Comparison of ENCODE assay signal across 19 cellular contexts in the genomic region with DNA sequence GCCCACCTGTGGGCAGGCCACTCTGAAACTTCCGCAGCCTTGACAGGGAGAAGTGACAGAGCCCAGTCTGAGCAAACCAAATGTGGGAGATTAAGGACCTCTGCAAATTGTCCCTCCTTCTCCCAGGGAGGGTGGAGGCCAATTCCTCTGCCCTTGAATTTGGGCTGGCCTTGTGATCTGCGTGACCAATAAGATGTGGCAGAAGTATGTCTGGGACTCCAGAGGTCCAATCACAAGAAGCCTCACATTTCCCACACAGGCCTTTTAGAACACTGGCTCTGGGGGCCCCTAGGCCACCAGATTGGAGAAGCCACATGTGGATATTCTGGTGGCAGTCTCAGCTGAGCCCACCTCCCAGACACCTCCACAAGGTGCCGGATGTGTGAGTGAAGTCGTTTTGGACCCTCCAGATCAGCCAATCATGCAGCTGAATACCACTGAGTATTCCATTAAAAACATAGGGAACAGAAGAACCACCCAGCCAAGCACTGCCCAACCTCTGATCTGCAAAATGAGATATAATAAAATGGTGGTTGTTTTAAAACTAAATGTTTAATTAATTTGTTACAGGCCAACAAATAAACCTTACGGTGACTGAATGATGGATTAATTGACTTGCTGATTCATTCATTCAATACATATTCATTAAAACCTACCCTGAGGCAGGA.
DNase-seq lines count a peak whose midpoint lies in the region; ATAC-seq, FAIRE-seq and TF ChIP-seq lines count a peak whose summit lies in the region.
"Had no signal": no experiment of that assay in that cellular context is flagged by ENCODE, and none has a peak within 500 bp of the region (broad histone marks: within the 10 kb centered on the region; RNA-seq: fewer than 3 reads in every experiment).

No MANE protein-coding gene starts in this region.

- TF ChIP-seq CTCF in heart left ventricle (IDR thresholded peaks at IDR 0.05) (no peak), HepG2 (CRISPR knock-in tag; IDR thresholded peaks at IDR 0.05) (no peak)
- TF ChIP-seq CTCF in CD4-positive, alpha-beta T cell (IDR thresholded peaks at IDR 0.05): no peak

- no peaks in the 10 kb centered on the region for H3K4me1 Mint-ChIP-seq in CD4-positive, alpha-beta T cell (ENCODE audit: low read depth)

- no peaks in the 10 kb centered on the region for H3K9me3 Mint-ChIP-seq in CD4-positive, alpha-beta T cell
- H3K9me3 Mint-ChIP-seq: CD8-positive, alpha-beta T cell had no signal

- CTCF ChIA-PET in HepG2 (lab: Yijun Ruan, JAX; ENCODE audit: low intra/inter-chr PET ratio, low total read pairs): no interaction called here
- CTCF ChIA-PET in CD4-positive, alpha-beta T cell (lab: Charles Lee): no interaction called here

- FAIRE-seq in HepG2 (lab: Jason Lieb, UNC): no peak
- FAIRE-seq: GM12892, GM19239, H1 had no signal

- peaks cover 7% of the 10 kb centered on the region for H3K27me3 Mint-ChIP-seq in CD4-positive, alpha-beta T cell

- no peak overlapping the region for H3K4me3 Mint-ChIP-seq in CD4-positive, alpha-beta T cell
- H3K4me3 Mint-ChIP-seq: CD8-positive, alpha-beta T cell; IgD-negative memory B cell had no signal

- H3K4me1 ChIP-seq in right cardiac atrium (ENCODE audit: control insufficient read depth, insufficient read depth, low read length) (no peaks in the 10 kb centered on the region), heart left ventricle (peaks cover 0 to 3% (median 0%) of the 10 kb centered on the region in 12 donors), HepG2 (ENCODE audit: insufficient read depth, low read length) (peaks cover 25% of the 10 kb centered on the region)
- H3K4me1 ChIP-seq: Caco-2, HAP-1 had no signal

- TF ChIP-seq POLR2A in heart left ventricle (IDR thresholded peaks at IDR 0.05) (no peak), HepG2 (IDR thresholded peaks at IDR 0.05; ENCODE audit: insufficient read depth in 1 of 2, low read depth in 2 of 2, low read length in 2 of 2) (no peak)

- H3K4me2 ChIP-seq in HepG2 (ENCODE audit: low read depth, low read length): no peak overlapping the region
- H3K4me2 ChIP-seq: KMS-11 had no signal

- H3K27me3 ChIP-seq in right cardiac atrium (ENCODE audit: control insufficient read depth, insufficient read depth): no peaks in the 10 kb centered on the region
- no peaks in the 10 kb centered on the region for H3K27me3 ChIP-seq in heart left ventricle
- no peaks in the 10 kb centered on the region for H3K27me3 ChIP-seq in HepG2 (ENCODE audit: control insufficient read depth in 1 of 2, insufficient read depth in 2 of 2, low read length in 2 of 2)
- H3K27me3 ChIP-seq in CD4-positive, alpha-beta T cell (ENCODE audit: control insufficient read depth, insufficient read depth, low read length): peaks cover 3% of the 10 kb centered on the region

- POLR2A ChIA-PET in HepG2 (lab: Yijun Ruan, JAX): no interaction called here
- POLR2A ChIA-PET in CD4-positive, alpha-beta T cell (lab: Charles Lee): no interaction called here

- 89% methylated on average over 5 of the region's 5 CpGs for WGBS in right cardiac atrium
- 87 to 97% (median 92%) methylated on average over 5 of the region's 5 CpGs for WGBS in heart left ventricle, 4 donors
- WGBS in HepG2 (ENCODE audit: low lambda C conversion rate): 97% methylated on average over 4 of the region's 5 CpGs

- no peak for TF ChIP-seq RAD21 in HepG2 (CRISPR knock-in tag; IDR thresholded peaks at IDR 0.05)

- no peak overlapping the region for H3K27ac Mint-ChIP-seq in CD4-positive, alpha-beta T cell
- H3K27ac Mint-ChIP-seq: CD8-positive, alpha-beta T cell; IgD-negative memory B cell had no signal

- peaks cover 52% of the 10 kb centered on the region for H3K79me2 ChIP-seq in HepG2 (ENCODE audit: insufficient read depth, low read length)

- intact Hi-C loops in right cardiac atrium (cut with DNase I): no loop called here
- intact Hi-C loops in heart left ventricle (cut with DNase I): no loop called here
- intact Hi-C loops in HepG2 (cut with micrococcal nuclease; ENCODE audit: unreplicated experiment): no loop called here
- intact Hi-C loops in CD4-positive, alpha-beta T cell (cut with DNase I, micrococcal nuclease): loop anchor here in 1 of 2 experiments (10.0 kb wide), 1 partner anchor 415 kb away; no protein-coding TSS in a partner anchor

- in situ Hi-C loops in HepG2 (cut with HindIII; ENCODE audit: extremely low pct_ligation_motif_present, low pct_unique_long_range_greater_than_20kb): no loop called here

- H3K36me3 Mint-ChIP-seq in CD4-positive, alpha-beta T cell (ENCODE audit: low read depth): no peaks in the 10 kb centered on the region
- H3K36me3 Mint-ChIP-seq: CD8-positive, alpha-beta T cell had no signal

- no peaks in the 10 kb centered on the region for H3K9me3 ChIP-seq in right cardiac atrium (ENCODE audit: control insufficient read depth, low read length)
- peaks cover 0 to 15% (median 0%) of the 10 kb centered on the region in 12 donors for H3K9me3 ChIP-seq in heart left ventricle
- H3K9me3 ChIP-seq in HepG2 (ENCODE audit: low read length): peaks cover 4% of the 10 kb centered on the region; the same call in 1 of the 2 replicates
- H3K9me3 ChIP-seq in CD4-positive, alpha-beta T cell (ENCODE audit: control insufficient read depth, low read length): peaks cover 4% of the 10 kb centered on the region
- H3K9me3 ChIP-seq: Caco-2, HAP-1 had no signal

- H3K27ac ChIP-seq in right cardiac atrium (ENCODE audit: low read length) (no peak overlapping the region), heart left ventricle (no peak overlapping the region), HepG2 (ENCODE audit: extremely low read length, insufficient read depth, low read length) (no peak overlapping the region), temporal lobe (ENCODE audit: low read depth, low read length) (peak overlapping the region; percentile 41)
- H3K27ac ChIP-seq in CD4-positive, alpha-beta T cell (ENCODE audit: low read depth, low read length): no peak overlapping the region
- H3K27ac ChIP-seq: C4-2B, KMS-11 had no signal

- BruUV-seq in HepG2 (replicated peaks; lab: Mats Ljungman, UMichigan): no TSS peak

- TF ChIP-seq EP300 in HepG2 (IDR thresholded peaks at IDR 0.05; ENCODE audit: low read depth in 2 of 2, low read length in 2 of 2): no peak
- TF ChIP-seq EP300 in HepG2 (CRISPR knock-in tag; IDR thresholded peaks at IDR 0.05; ENCODE audit: borderline replicate concordance): no peak

- H3K36me3 ChIP-seq in heart left ventricle: no peaks in the 10 kb centered on the region
- H3K36me3 ChIP-seq in HepG2 (replicated peaks in 1 of 2; ENCODE audit: control insufficient read depth in 1 of 2, insufficient read depth in 2 of 2, low read length in 2 of 2): peaks cover 0 to 15% of the 10 kb centered on the region in 2 experiments; a peak in 1 of 5 replicates
- H3K36me3 ChIP-seq: HAP-1 had no signal

- H4K20me1 ChIP-seq in HepG2 (ENCODE audit: insufficient read depth, low read length): no peaks in the 10 kb centered on the region

- H3K4me3 ChIP-seq in right cardiac atrium (ENCODE audit: low read length) (no peak overlapping the region), heart left ventricle (no peak overlapping the region), HepG2 (replicated peaks in 1 of 3; ENCODE audit: insufficient read depth in 1 of 3, low read depth in 2 of 3, low read length in 3 of 3) (no peak overlapping the region)
- H3K4me3 ChIP-seq: HAP-1 had no signal

- ATAC-seq in right cardiac atrium: no peak
- no peak for ATAC-seq in heart left ventricle
- no peak for ATAC-seq in HepG2
- no peak for ATAC-seq in CD4-positive, alpha-beta T cell (ENCODE audit: poor library complexity)
- ATAC-seq: CD8-positive, alpha-beta T cell had no signal

- H3K9ac ChIP-seq in HepG2 (ENCODE audit: insufficient read depth, low read depth, low read length): no peak overlapping the region
- H3K9ac ChIP-seq: KMS-11 had no signal

- no peak overlapping the region for H2AFZ ChIP-seq in HepG2 (ENCODE audit: low read length)

- peak in 2 of 3 donors; percentile 5 to 19 for DNase-seq in right cardiac atrium
- DNase-seq in heart left ventricle: no peak
- DNase-seq in HepG2 (ENCODE audit: low spot score): no peak
- DNase-seq in COLO668 (lab: John Stamatoyannopoulos, UW; ENCODE audit: unreplicated experiment): no peak
- DNase-seq in OCI-M1 (lab: John Stamatoyannopoulos, UW): no peak
- no peak for DNase-seq in CD4-positive, alpha-beta T cell
- DNase-seq: ACHN; Caco-2; CD8-positive, alpha-beta T cell; DND-41; GDM1 had no signal

TF ChIP-seq in HepG2, 621 proteins besides CTCF, POLR2A, EP300 and RAD21:
- TF ChIP-seq ZNF331 (CRISPR knock-in tag; IDR thresholded peaks at IDR 0.05) (peak; percentile 99), CHCHD3 (CRISPR knock-in tag; IDR thresholded peaks at IDR 0.05) (no peak)

Comparison
In these comparisons a context has a peak if more than half of its experiments do, and no peak if none do; other contexts are left out.
1. DNase-seq: peak in right cardiac atrium (2 of 3); none in heart left ventricle (0 of 5), HepG2 (single experiment), COLO668 (single experiment), OCI-M1 (single experiment) and CD4-positive, alpha-beta T cell (0 of 10).